ENCODE assay signal across 19 cellular contexts in the genomic region with DNA sequence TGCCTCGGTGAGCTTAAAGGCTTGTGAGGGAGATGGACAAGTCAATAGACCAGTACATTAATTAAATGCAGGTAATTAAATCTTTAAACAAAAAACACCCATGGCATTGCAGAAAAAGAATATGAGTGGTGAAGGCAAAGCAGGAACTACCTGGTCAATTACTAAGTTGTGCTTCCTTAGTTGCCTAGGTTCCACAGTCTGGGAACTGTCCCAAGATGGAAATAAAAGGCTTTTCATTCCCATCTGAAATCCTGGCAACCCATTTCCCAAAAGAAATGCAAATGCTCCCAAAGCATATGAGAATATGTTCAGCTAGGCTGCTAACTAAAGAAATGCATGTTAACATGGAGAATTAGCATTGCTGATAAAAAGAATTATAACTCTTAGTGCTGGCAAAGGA.
A peak's percentile ranks its signal among the peaks of the same experiment; 100 is the strongest.
DNase-seq lines count a peak whose midpoint lies in the region; ATAC-seq and TF ChIP-seq lines count a peak whose summit lies in the region.
"Had no signal": no experiment of that assay in that cellular context is flagged by ENCODE, and none has a peak within 500 bp of the region (broad histone marks: within the 10 kb centered on the region; RNA-seq: fewer than 3 reads in every experiment).

No MANE protein-coding gene starts in this region.

- ATAC-seq in sciatic nerve = no peak
- ATAC-seq in stimulated activated memory B cell treated with anti-CD40 and anti-IgM and Interleukin-4, amounts not matched to agents 10 μg/mL and 1 μg/mL and 100 μg/mL, for 72 hours = no peak
- ATAC-seq: GM12878, HCT116, HepG2 had no signal

- no peak overlapping the region for H3K27ac Mint-ChIP-seq in stimulated activated memory B cell treated with anti-CD40 and anti-IgM and Interleukin-4, amounts not matched to agents 10 μg/mL and 1 μg/mL and 100 μg/mL, for 72 hours
- H3K27ac Mint-ChIP-seq: CD4-positive, alpha-beta T cell; HFFc6; IgD-negative memory B cell had no signal

- intact Hi-C loops in sciatic nerve (cut with DNase I) = no loop called here

- no peak overlapping the region for H3K4me2 ChIP-seq in mesenchymal stem cell (ENCODE audit: low read length, poor library complexity, severe bottlenecking)

- no peak overlapping the region for H2BK15ac ChIP-seq in mesenchymal stem cell (ENCODE audit: low read depth, poor library complexity, severe bottlenecking)

- H4K91ac ChIP-seq in mesenchymal stem cell (ENCODE audit: low read length) = no peak overlapping the region

- H3K4me1 Mint-ChIP-seq in stimulated activated memory B cell treated with anti-CD40 and anti-IgM and Interleukin-4, amounts not matched to agents 10 μg/mL and 1 μg/mL and 100 μg/mL, for 72 hours = no peaks in the 10 kb centered on the region
- H3K4me1 Mint-ChIP-seq: IgD-negative memory B cell had no signal

- H3K27me3 ChIP-seq in mesenchymal stem cell (ENCODE audit: control insufficient read depth in 1 of 2, insufficient read depth in 1 of 2, low read length in 2 of 2) = peaks cover 0 to 13% of the 10 kb centered on the region in 2 experiments

- H3K4me3 Mint-ChIP-seq in stimulated activated memory B cell treated with anti-CD40 and anti-IgM and Interleukin-4, amounts not matched to agents 10 μg/mL and 1 μg/mL and 100 μg/mL, for 72 hours = no peak overlapping the region
- H3K4me3 Mint-ChIP-seq: CD4-positive, alpha-beta T cell; HFFc6; IgD-negative memory B cell had no signal

- no peak overlapping the region for H3K14ac ChIP-seq in mesenchymal stem cell (ENCODE audit: low read length in 2 of 2)

- H3K4ac ChIP-seq in mesenchymal stem cell (ENCODE audit: low read depth in 1 of 2, low read length in 2 of 2) = no peak overlapping the region

- no peak overlapping the region for H3K27ac ChIP-seq in mesenchymal stem cell (ENCODE audit: low read length, poor library complexity, severe bottlenecking)
- H3K27ac ChIP-seq: C4-2B had no signal

- no peaks in the 10 kb centered on the region for H3K27me3 Mint-ChIP-seq in stimulated activated memory B cell treated with anti-CD40 and anti-IgM and Interleukin-4, amounts not matched to agents 10 μg/mL and 1 μg/mL and 100 μg/mL, for 72 hours
- H3K27me3 Mint-ChIP-seq: IgD-negative memory B cell had no signal

- peaks cover 0 to 14% of the 10 kb centered on the region in 2 experiments for H3K36me3 ChIP-seq in mesenchymal stem cell (ENCODE audit: control insufficient read depth in 1 of 2, insufficient read depth in 2 of 2, low read depth in 1 of 2, low read length in 2 of 2)

- H2BK120ac ChIP-seq in mesenchymal stem cell (ENCODE audit: low read depth, low read length) = no peak overlapping the region

- H3K18ac ChIP-seq in mesenchymal stem cell (ENCODE audit: low read depth in 1 of 2, low read length in 2 of 2) = no peak overlapping the region

- H2BK12ac ChIP-seq in mesenchymal stem cell (ENCODE audit: low read length in 2 of 2) = no peak overlapping the region

- H3K4me3 ChIP-seq in foreskin fibroblast (ENCODE audit: low read depth in 1 of 2, low read length in 2 of 2) (no peak overlapping the region), mesenchymal stem cell (ENCODE audit: insufficient read depth in 1 of 2, low read depth in 1 of 2, low read length in 2 of 2) (no peak overlapping the region)
- H3K4me3 ChIP-seq: GM12878 had no signal

- H2AK5ac ChIP-seq in mesenchymal stem cell (ENCODE audit: low read length, severe bottlenecking) = no peak overlapping the region

- no peaks in the 10 kb centered on the region for H3K9me3 Mint-ChIP-seq in stimulated activated memory B cell treated with anti-CD40 and anti-IgM and Interleukin-4, amounts not matched to agents 10 μg/mL and 1 μg/mL and 100 μg/mL, for 72 hours
- H3K9me3 Mint-ChIP-seq: CD4-positive, alpha-beta T cell; HFFc6; IgD-negative memory B cell had no signal

- H3K4me1 ChIP-seq in mesenchymal stem cell (ENCODE audit: control insufficient read depth, insufficient read depth, low read depth, low read length) = peaks cover 4% of the 10 kb centered on the region

- no peaks in the 10 kb centered on the region for H3K9me3 ChIP-seq in mesenchymal stem cell (ENCODE audit: control insufficient read depth, low read length)

- in situ Hi-C loops in G401 (cut with HindIII; ENCODE audit: low sequenced_read_pairs) = no loop called here

- peaks cover 35% of the 10 kb centered on the region for H3K79me1 ChIP-seq in mesenchymal stem cell (replicated peaks; ENCODE audit: low read length, poor library complexity, severe bottlenecking)

- no peak overlapping the region for H3K23ac ChIP-seq in mesenchymal stem cell (ENCODE audit: low read length in 2 of 2)

- H2AFZ ChIP-seq in mesenchymal stem cell (ENCODE audit: low read depth, low read length) = no peak overlapping the region

- TF ChIP-seq CTCF in foreskin fibroblast (IDR thresholded peaks at IDR 0.05; ENCODE audit: low read depth, low read length) = no peak

- WGBS in mesenchymal stem cell = no CpG with 5 or more reads among the region's 1 CpG

- DNase-seq in Ammon's horn (ENCODE audit: low spot score) (peak; percentile 55), G401 (ENCODE audit: low spot score) (peak; percentile 71), cerebellum (ENCODE audit: low spot score) (peak; percentile 27), midbrain (lab: John Stamatoyannopoulos, UW) (peak; percentile 49), sciatic nerve (ENCODE audit: low spot score) (no peak), foreskin fibroblast (no peak), mesenchymal stem cell (no peak)
- DNase-seq: Calu3; CD4-positive, alpha-beta T cell; DMS79 treated with DMSO at 0.1 percent for 48 hours; GOT3; H7; HFFc6 had no signal

- no peak overlapping the region for H2BK5ac ChIP-seq in mesenchymal stem cell (ENCODE audit: low read depth, low read length, poor library complexity, severe bottlenecking)

- peaks cover 8% of the 10 kb centered on the region for H3K36me3 Mint-ChIP-seq in stimulated activated memory B cell treated with anti-CD40 and anti-IgM and Interleukin-4, amounts not matched to agents 10 μg/mL and 1 μg/mL and 100 μg/mL, for 72 hours

- no peak overlapping the region for H3K9ac ChIP-seq in mesenchymal stem cell (ENCODE audit: low read length)

- H4K8ac ChIP-seq in mesenchymal stem cell (ENCODE audit: low read length) = no peak overlapping the region

Comparison
In these comparisons a context has a peak if more than half of its experiments do, and no peak if none do; other contexts are left out.
1. DNase-seq: peak in Ammon's horn (single experiment), G401 (single experiment), cerebellum (single experiment) and midbrain (single experiment); none in sciatic nerve (single experiment), foreskin fibroblast (0 of 2) and mesenchymal stem cell (single experiment).